In the genomic region with DNA sequence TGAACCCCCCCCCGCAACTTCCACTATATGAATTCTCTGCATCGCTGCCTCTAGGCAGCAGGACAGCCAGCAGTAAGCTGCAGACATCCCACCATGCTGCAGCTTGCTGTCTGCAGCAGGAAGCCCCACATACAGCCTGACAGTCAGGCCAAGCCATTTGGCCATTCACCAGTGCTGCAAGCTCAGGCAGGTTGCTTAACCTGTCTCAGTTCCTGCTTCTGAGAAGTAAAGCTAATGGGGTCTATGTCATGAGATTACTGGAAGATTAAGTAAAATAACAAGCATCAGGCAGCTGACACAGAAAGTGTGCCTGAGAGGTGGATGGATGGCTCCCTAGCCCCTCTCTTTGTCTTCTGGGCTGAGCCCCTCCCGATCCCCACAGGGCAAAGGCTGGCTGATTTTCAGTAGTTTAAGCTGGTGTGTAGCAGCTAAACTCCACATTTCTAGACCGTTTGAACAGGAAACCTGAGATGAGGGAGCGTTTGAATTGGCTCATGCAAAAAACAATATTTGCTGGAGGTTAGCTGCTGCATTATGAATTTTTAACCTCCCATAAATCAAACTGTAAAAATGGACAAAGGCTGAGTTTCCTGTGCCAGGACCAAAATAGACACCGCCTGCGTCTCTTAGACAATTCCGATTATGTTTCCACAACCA, we compare ENCODE assay signal across 11 cellular contexts.
DNase-seq lines count a peak whose midpoint lies in the region; ATAC-seq and TF ChIP-seq lines count a peak whose summit lies in the region.
"Had no signal": no experiment of that assay in that cellular context is flagged by ENCODE, and none has a peak within 500 bp of the region (broad histone marks: within the 10 kb centered on the region; RNA-seq: fewer than 3 reads in every experiment).

No MANE protein-coding gene starts in this region.

- ATAC-seq in right lobe of liver, result peak in 3 of 4 donors; percentile 18 to 38 (median 33)
- no peak for ATAC-seq in GM19023 (IDR thresholded peaks at IDR 0.05; ENCODE audit: unreplicated experiment)

- peaks cover 0 to 48% (median 20%) of the 10 kb centered on the region in 4 donors for H3K4me1 ChIP-seq in right lobe of liver

- H3K4me3 ChIP-seq in WERI-Rb-1 (ENCODE audit: low read depth, low read length) (no peak overlapping the region), right lobe of liver (no peak overlapping the region)

- WGBS in right lobe of liver (ENCODE audit: insufficient coverage, low coverage, low lambda C conversion rate, missing lambda C conversion rate), result 21% methylated on average over 6 of the region's 8 CpGs

- DNase-seq in COLO668 (lab: John Stamatoyannopoulos, UW; ENCODE audit: unreplicated experiment) (peak; percentile 69), NCI-H2081 treated with DMSO at 0.1 percent for 48 hours (lab: John Stamatoyannopoulos, UW) (peak; percentile 100), WERI-Rb-1 (peak; percentile 67), right lobe of liver (no peak), OCI-M2 (lab: John Stamatoyannopoulos, UW; ENCODE audit: unreplicated experiment) (no peak), iPS-NIHi7 (ENCODE audit: extremely low spot score) (no peak), amniotic stem cell (lab: John Stamatoyannopoulos, UW) (no peak)
- DNase-seq: CD4-positive, CD25-positive, alpha-beta regulatory T cell; stimulated activated CD4-positive, alpha-beta T cell treated with anti-CD3 and anti-CD28 coated beads, Interleukin-4, amount 100 ng/mL, for 24 hours; T-helper 2 cell had no signal

- no peaks in the 10 kb centered on the region for H3K27me3 ChIP-seq in WERI-Rb-1 (ENCODE audit: insufficient read depth, low read depth, severe bottlenecking)
- no peaks in the 10 kb centered on the region for H3K27me3 ChIP-seq in right lobe of liver

- no peak for TF ChIP-seq CTCF in WERI-Rb-1 (IDR thresholded peaks at IDR 0.05; ENCODE audit: low read depth, low read length)
- no peak for TF ChIP-seq CTCF in right lobe of liver (IDR thresholded peaks at IDR 0.05)

- H3K27ac ChIP-seq in WERI-Rb-1, result peak overlapping the region; percentile 76
- H3K27ac ChIP-seq in right lobe of liver, result peak overlapping the region in 1 of 3 donors; percentile 13

- no peaks in the 10 kb centered on the region for H3K36me3 ChIP-seq in WERI-Rb-1
- H3K36me3 ChIP-seq in right lobe of liver, result no peaks in the 10 kb centered on the region

- TF ChIP-seq POLR2A in right lobe of liver (IDR thresholded peaks at IDR 0.05), result no peak

- intact Hi-C loops in right lobe of liver (cut with DNase I), result no loop called here

- H3K9me3 ChIP-seq in WERI-Rb-1 (ENCODE audit: severe bottlenecking), result peaks cover 10% of the 10 kb centered on the region
- H3K9me3 ChIP-seq in right lobe of liver, result no peaks in the 10 kb centered on the region

Comparison
In these comparisons a context has a peak if more than half of its experiments do, and no peak if none do; other contexts are left out.
1. DNase-seq: peak in COLO668 (single experiment), NCI-H2081 treated with DMSO at 0.1 percent for 48 hours (single experiment) and WERI-Rb-1 (single experiment); none in right lobe of liver (0 of 3), OCI-M2 (single experiment), iPS-NIHi7 (single experiment) and amniotic stem cell (single experiment).